ENCODE assay signal across 9 cellular contexts in the genomic region with DNA sequence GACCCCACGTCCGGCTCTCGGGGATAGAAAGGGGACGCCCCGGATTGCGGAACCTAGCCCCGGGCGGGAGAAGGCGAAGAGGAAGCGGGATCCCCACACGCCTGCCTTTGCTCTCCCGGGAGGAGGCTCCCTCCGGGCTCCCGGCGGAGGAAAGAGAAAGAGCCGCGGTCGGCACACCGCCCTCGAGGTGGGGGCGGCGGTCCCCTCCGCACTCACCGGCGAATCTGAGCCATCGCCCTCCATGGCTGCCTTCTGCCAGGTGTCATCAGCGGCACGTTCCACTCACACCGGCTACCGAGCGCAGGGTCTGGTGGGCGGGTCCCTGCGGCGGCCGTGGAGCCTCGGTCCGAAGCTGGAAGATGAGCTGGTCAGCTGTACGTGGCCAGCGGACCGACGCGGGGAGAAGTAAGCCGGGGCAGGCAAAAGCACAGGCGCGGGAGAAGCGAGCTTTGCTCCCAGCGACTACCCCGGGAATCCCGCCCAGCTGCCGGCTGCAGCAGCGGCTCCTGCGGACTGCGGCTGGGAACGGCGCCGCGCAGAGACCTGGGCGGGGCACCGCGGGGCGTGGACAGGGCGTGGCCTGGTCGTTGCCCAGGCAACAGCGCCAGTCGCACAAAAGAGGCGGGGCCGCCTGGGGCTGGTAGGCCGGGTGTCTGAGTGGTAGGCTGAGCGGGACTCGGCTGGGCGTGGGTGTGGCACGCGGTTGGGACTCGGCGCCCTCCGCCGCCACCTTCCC. TPM values are rescaled to one million over a fixed set of nuclear protein-coding genes. Genes with fewer than 3 reads are reported as not detected.
A peak's percentile ranks its signal among the peaks of the same experiment; 100 is the strongest.
DNase-seq lines count a peak whose midpoint lies in the region; ATAC-seq, FAIRE-seq and TF ChIP-seq lines count a peak whose summit lies in the region.
"Had no signal": no experiment of that assay in that cellular context is flagged by ENCODE, and none has a peak within 500 bp of the region (broad histone marks: within the 10 kb centered on the region; RNA-seq: fewer than 3 reads in every experiment).

A gene with protein sequence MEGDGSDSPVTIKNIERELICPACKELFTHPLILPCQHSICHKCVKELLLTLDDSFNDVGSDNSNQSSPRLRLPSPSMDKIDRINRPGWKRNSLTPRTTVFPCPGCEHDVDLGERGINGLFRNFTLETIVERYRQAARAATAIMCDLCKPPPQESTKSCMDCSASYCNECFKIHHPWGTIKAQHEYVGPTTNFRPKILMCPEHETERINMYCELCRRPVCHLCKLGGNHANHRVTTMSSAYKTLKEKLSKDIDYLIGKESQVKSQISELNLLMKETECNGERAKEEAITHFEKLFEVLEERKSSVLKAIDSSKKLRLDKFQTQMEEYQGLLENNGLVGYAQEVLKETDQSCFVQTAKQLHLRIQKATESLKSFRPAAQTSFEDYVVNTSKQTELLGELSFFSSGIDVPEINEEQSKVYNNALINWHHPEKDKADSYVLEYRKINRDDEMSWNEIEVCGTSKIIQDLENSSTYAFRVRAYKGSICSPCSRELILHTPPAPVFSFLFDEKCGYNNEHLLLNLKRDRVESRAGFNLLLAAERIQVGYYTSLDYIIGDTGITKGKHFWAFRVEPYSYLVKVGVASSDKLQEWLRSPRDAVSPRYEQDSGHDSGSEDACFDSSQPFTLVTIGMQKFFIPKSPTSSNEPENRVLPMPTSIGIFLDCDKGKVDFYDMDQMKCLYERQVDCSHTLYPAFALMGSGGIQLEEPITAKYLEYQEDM (minus strand): TSS at position 517 of the 736 bp plus-strand sequence. CDS start 274 bp downstream, at position 243.

- peak; percentile 98 for ATAC-seq in HG03442 (IDR thresholded peaks at IDR 0.05; ENCODE audit: unreplicated experiment)
- peak; percentile 93 for ATAC-seq in HepG2

- H3K36me3 Mint-ChIP-seq in activated CD4-positive, alpha-beta T cell treated with anti-CD3 and anti-CD28 coated beads, Interleukin-2, amount 10 ng/mL, durations not matched to agents 24 days and 14 days (ENCODE audit: low read depth): peaks cover 5% of the 10 kb centered on the region

- H3K4me3 Mint-ChIP-seq in activated CD4-positive, alpha-beta T cell treated with anti-CD3 and anti-CD28 coated beads, Interleukin-2, amount 10 ng/mL, durations not matched to agents 24 days and 14 days: peak within 1 kb of the TSS; percentile 86

- FAIRE-seq in HepG2 (lab: Jason Lieb, UNC): no peak
- FAIRE-seq: colon had no signal

- WGBS in HepG2 (ENCODE audit: low lambda C conversion rate): 2% methylated on average over 27 of the region's 77 CpGs

- peak within 1 kb of the TSS; percentile 75 for H3K27ac Mint-ChIP-seq in activated CD4-positive, alpha-beta T cell treated with anti-CD3 and anti-CD28 coated beads, Interleukin-2, amount 10 ng/mL, durations not matched to agents 24 days and 14 days

- intact Hi-C loops in activated CD4-positive, alpha-beta T cell treated with anti-CD3 and anti-CD28 coated beads, Interleukin-2, amount 10 ng/mL, durations not matched to agents 24 days and 14 days (cut with micrococcal nuclease): loop anchor here (1.0 to 10.0 kb wide), 8 partner anchors 11 to 675 kb away; a partner anchor contains a TSS
- intact Hi-C loops in HepG2 (cut with micrococcal nuclease; ENCODE audit: unreplicated experiment): loop anchor here (1.0 to 2.0 kb wide), 2 partner anchors 25 to 71 kb away; no protein-coding TSS in a partner anchor

- CTCF ChIA-PET in HepG2 (lab: Yijun Ruan, JAX; ENCODE audit: low intra/inter-chr PET ratio, low total read pairs): no interaction called here

- H3K79me2 ChIP-seq in HepG2 (ENCODE audit: insufficient read depth, low read length): no peaks in the 10 kb centered on the region

- POLR2A ChIA-PET in HepG2 (lab: Yijun Ruan, JAX): no interaction called here

- DNase-seq in GM19240 (ENCODE audit: insufficient read length, low spot score) (peak; percentile 33), NCI-H510A treated with DMSO at 0.1 percent for 48 hours (lab: John Stamatoyannopoulos, UW) (peak; percentile 81), cortex of kidney (lab: John Stamatoyannopoulos, UW) (peak; percentile 63), HepG2 (ENCODE audit: low spot score) (peak; percentile 79)
- DNase-seq in activated CD4-positive, alpha-beta T cell treated with anti-CD3 and anti-CD28 coated beads, Interleukin-2, amount 10 ng/mL, durations not matched to agents 24 days and 14 days: peak; percentile 98
- DNase-seq in stimulated activated CD4-positive, alpha-beta T cell treated with anti-CD3 and anti-CD28 coated beads, Interleukin-2, amount 100 ng/mL, for 4 hours (ENCODE audit: low read depth): peak; percentile 87

- peaks cover 36% of the 10 kb centered on the region for H3K9me3 ChIP-seq in BLaER1
- peaks cover 19% of the 10 kb centered on the region; the same call in 1 of the 2 replicates for H3K9me3 ChIP-seq in HepG2 (ENCODE audit: low read length)

- peak; percentile 34; the same call in 1 of the 2 replicates for TF ChIP-seq RAD21 in HepG2 (CRISPR knock-in tag; IDR thresholded peaks at IDR 0.05)

- peaks cover 63% of the 10 kb centered on the region for H3K27me3 Mint-ChIP-seq in activated CD4-positive, alpha-beta T cell treated with anti-CD3 and anti-CD28 coated beads, Interleukin-2, amount 10 ng/mL, durations not matched to agents 24 days and 14 days

- H3K4me1 Mint-ChIP-seq in activated CD4-positive, alpha-beta T cell treated with anti-CD3 and anti-CD28 coated beads, Interleukin-2, amount 10 ng/mL, durations not matched to agents 24 days and 14 days: peaks cover 14% of the 10 kb centered on the region

- no peak within 1 kb of the TSS for H3K27ac ChIP-seq in BLaER1
- H3K27ac ChIP-seq in HepG2 (ENCODE audit: extremely low read length, insufficient read depth, low read length): no peak within 1 kb of the TSS

- peaks cover 16% of the 10 kb centered on the region for H3K4me1 ChIP-seq in BLaER1
- H3K4me1 ChIP-seq in HepG2 (ENCODE audit: insufficient read depth, low read length): peaks cover 17% of the 10 kb centered on the region

- TF ChIP-seq POLR2A in HepG2 (IDR thresholded peaks at IDR 0.05; ENCODE audit: insufficient read depth in 1 of 2, low read depth in 2 of 2, low read length in 2 of 2): peak; percentile 60 to 63; a peak in 3 of 4 replicates

- no TSS peak for BruUV-seq in HepG2 (replicated peaks; lab: Mats Ljungman, UMichigan)

- H3K9ac ChIP-seq in BLaER1 (peak within 1 kb of the TSS; percentile 21; the same call in 1 of the 2 replicates), HepG2 (ENCODE audit: insufficient read depth, low read depth, low read length) (peak within 1 kb of the TSS; percentile 59)

- H2AFZ ChIP-seq in HepG2 (ENCODE audit: low read length): peak within 1 kb of the TSS; percentile 23

- H3K27me3 ChIP-seq in BLaER1 (peaks cover 67% of the 10 kb centered on the region), HepG2 (ENCODE audit: control insufficient read depth in 1 of 2, insufficient read depth in 2 of 2, low read length in 2 of 2) (peaks cover 0 to 13% of the 10 kb centered on the region in 2 experiments; a peak in 2 of 5 replicates)

- H4K20me1 ChIP-seq in BLaER1: peaks cover 14% of the 10 kb centered on the region
- no peaks in the 10 kb centered on the region for H4K20me1 ChIP-seq in HepG2 (ENCODE audit: insufficient read depth, low read length)

- peak; percentile 45 for TF ChIP-seq CTCF in HepG2 (CRISPR knock-in tag; IDR thresholded peaks at IDR 0.05)

- no peaks in the 10 kb centered on the region for H3K36me3 ChIP-seq in BLaER1
- H3K36me3 ChIP-seq in HepG2 (replicated peaks in 1 of 2; ENCODE audit: control insufficient read depth in 1 of 2, insufficient read depth in 2 of 2, low read length in 2 of 2): no peaks in the 10 kb centered on the region

- H3K4me3 ChIP-seq in BLaER1: peak within 1 kb of the TSS; percentile 79
- peak within 1 kb of the TSS; percentile 64 to 84 (median 83) for H3K4me3 ChIP-seq in HepG2 (replicated peaks in 1 of 3; ENCODE audit: insufficient read depth in 1 of 3, low read depth in 2 of 3, low read length in 3 of 3)

- H3K9me3 Mint-ChIP-seq in activated CD4-positive, alpha-beta T cell treated with anti-CD3 and anti-CD28 coated beads, Interleukin-2, amount 10 ng/mL, durations not matched to agents 24 days and 14 days: peaks cover 17% of the 10 kb centered on the region

- in situ Hi-C loops in HepG2 (cut with HindIII; ENCODE audit: extremely low pct_ligation_motif_present, low pct_unique_long_range_greater_than_20kb): no loop called here

- TF ChIP-seq EP300 in HepG2 (IDR thresholded peaks at IDR 0.05; ENCODE audit: low read depth in 2 of 2, low read length in 2 of 2): no peak
- no peak for TF ChIP-seq EP300 in HepG2 (CRISPR knock-in tag; IDR thresholded peaks at IDR 0.05; ENCODE audit: borderline replicate concordance)

- H3K4me2 ChIP-seq in BLaER1 (peak within 1 kb of the TSS; percentile 99), HepG2 (ENCODE audit: low read depth, low read length) (peak within 1 kb of the TSS; percentile 84)

RNA-seq across cellular contexts. Expression of the gene that starts here (rescaled TPM):
- 0.12 TPM in 1 of 2 replicates, not detected in the other for total RNA-seq in activated CD4-positive, alpha-beta T cell treated with anti-CD3 and anti-CD28 coated beads, Interleukin-2, amount 10 ng/mL, durations not matched to agents 24 days and 14 days
- 2.0 and 2.4 TPM in 2 replicates for total RNA-seq in HepG2 (2016; rRNA removed; fragmentation: Illumina TruSeq; extraction: Trizol)
- total RNA-seq in HepG2 (2016; cell fraction: cytosol; rRNA removed; fragmentation: Illumina TruSeq; extraction: Trizol; ENCODE audit: low read depth): 0.91 and 1.3 TPM in 2 replicates
- total RNA-seq in HepG2 (2016; cell fraction: insoluble cytoplasmic fraction; rRNA removed; fragmentation: Illumina TruSeq; extraction: Trizol): 1.8 and 2.7 TPM in 2 replicates
- total RNA-seq in HepG2 (2016; cell fraction: membrane; rRNA removed; fragmentation: Illumina TruSeq; extraction: Trizol): 1.2 TPM in 2 replicates
- total RNA-seq in HepG2 (2016; cell fraction: nucleus; rRNA removed; fragmentation: Illumina TruSeq; extraction: Trizol): 2.1 and 2.2 TPM in 2 replicates
- 1.4 and 1.7 TPM in 2 replicates for polyA plus RNA-seq in HepG2 (2011; rRNA removed)
- 0.71 and 0.90 TPM in 2 replicates for polyA plus RNA-seq in HepG2 (2011; cell fraction: cytosol; rRNA removed)
- polyA plus RNA-seq in HepG2 (2011; cell fraction: nucleus; rRNA removed): 0.99 and 1.5 TPM in 2 replicates
- polyA plus RNA-seq in HepG2 (2012): 0.85 and 1.2 TPM in 2 replicates
- 0.12 and 0.17 TPM in 2 replicates for polyA plus RNA-seq in HepG2 (2016; cell fraction: cytosol; fragmentation: Illumina TruSeq; extraction: Trizol; ENCODE audit: low read depth)
- 1.4 and 1.8 TPM in 2 replicates for polyA plus RNA-seq in HepG2 (2016; cell fraction: insoluble cytoplasmic fraction; fragmentation: Illumina TruSeq; extraction: Trizol; ENCODE audit: low read depth)
- polyA plus RNA-seq in HepG2 (2016; cell fraction: membrane; fragmentation: Illumina TruSeq; extraction: Trizol; ENCODE audit: low read depth): 0.13 and 0.27 TPM in 2 replicates
- polyA plus RNA-seq in HepG2 (2016; cell fraction: nucleus; fragmentation: Illumina TruSeq; extraction: Trizol; ENCODE audit: insufficient read depth, low read depth): 1.7 and 2.9 TPM in 2 replicates
- polyA minus RNA-seq in HepG2 (2011; rRNA and poly(A)+ RNA removed; ENCODE audit: low replicate concordance): 3.2 and 16.5 TPM in 2 replicates
- 0.79 and 3.6 TPM in 2 replicates for polyA minus RNA-seq in HepG2 (2011; cell fraction: cytosol; rRNA and poly(A)+ RNA removed)
- polyA minus RNA-seq in HepG2 (2011; cell fraction: nucleus; rRNA and poly(A)+ RNA removed): 1.6 and 3.2 TPM in 2 replicates

Comparison
In these comparisons a context has a peak if more than half of its experiments do, and no peak if none do; other contexts are left out.
1. Peak in DNase-seq in activated CD4-positive, alpha-beta T cell treated with anti-CD3 and anti-CD28 coated beads, Interleukin-2, amount 10 ng/mL, durations not matched to agents 24 days and 14 days; RNA of the gene not detected or under 1 TPM.
2. DNase-seq: peak in every context shown above with its lines; median percentile 98 in activated CD4-positive, alpha-beta T cell treated with anti-CD3 and anti-CD28 coated beads, Interleukin-2, amount 10 ng/mL, durations not matched to agents 24 days and 14 days; 87 in stimulated activated CD4-positive, alpha-beta T cell treated with anti-CD3 and anti-CD28 coated beads, Interleukin-2, amount 100 ng/mL, for 4 hours; 81 in NCI-H510A treated with DMSO at 0.1 percent for 48 hours; 79 in HepG2; 63 in cortex of kidney; 33 in GM19240.